ENCODE assay signal across 8 cellular contexts in genomic region chr19:2976609-2977000, GRCh38. TPM values are rescaled to one million over a fixed set of nuclear protein-coding genes. Genes with fewer than 3 reads are reported as not detected.
DNase-seq lines count a peak whose midpoint lies in the region; ATAC-seq and TF ChIP-seq lines count a peak whose summit lies in the region.

No MANE protein-coding gene starts in this region.

- H3K9me3 ChIP-seq in AG04450 (ENCODE audit: control insufficient read depth, insufficient read depth, low read length) (no peaks in the 10 kb centered on the region), HCT116 (ENCODE audit: control insufficient read depth in 1 of 2, insufficient read depth in 1 of 2, low read depth in 1 of 2, low read length in 2 of 2) (no peaks in the 10 kb centered on the region), mucosa of stomach (ENCODE audit: control insufficient read depth, low read length) (no peaks in the 10 kb centered on the region)

- H3K4me1 ChIP-seq in HCT116 (ENCODE audit: control insufficient read depth in 1 of 2, insufficient read depth in 2 of 2, low read length in 2 of 2) (peaks cover 17 to 28% of the 10 kb centered on the region in 2 experiments), mucosa of stomach (ENCODE audit: control insufficient read depth, insufficient read depth, low read length) (peaks cover 17% of the 10 kb centered on the region)

- peak overlapping the region; percentile 58 for H3K9ac ChIP-seq in HCT116 (ENCODE audit: low read length)
- peak overlapping the region; percentile 65 for H3K9ac ChIP-seq in mucosa of stomach (ENCODE audit: low read length)

- no peaks in the 10 kb centered on the region for H3K79me2 ChIP-seq in HCT116 (ENCODE audit: insufficient read depth, low read length)

- RAD21 ChIA-PET in HCT116 (lab: Charles Lee; ENCODE audit: low non-redundant PET in 1 of 2, low total read pairs in 2 of 2, uncharacterized antibody in 2 of 2, unreplicated experiment in 2 of 2) = interaction anchor here in 1 of 2 experiments (0.7 to 1.1 kb wide), 2 partner anchors 59 to 201 kb away, joined by 3 to 5 read pairs; no protein-coding TSS in a partner anchor

- H3K36me3 ChIP-seq in HCT116 (ENCODE audit: control insufficient read depth in 1 of 2, insufficient read depth in 2 of 2, low read length in 2 of 2) (no peaks in the 10 kb centered on the region), brain microvascular endothelial cell (replicated peaks) (no peaks in the 10 kb centered on the region), mucosa of stomach (ENCODE audit: control insufficient read depth, insufficient read depth, low read length) (no peaks in the 10 kb centered on the region)

- in situ Hi-C loops in brain microvascular endothelial cell (cut with HindIII; ENCODE audit: low pct_ligation_motif_present, low sequenced_read_pairs) = no loop called here

- H2AFZ ChIP-seq in HCT116 (ENCODE audit: low read depth, low read length, poor library complexity, severe bottlenecking) = no peak overlapping the region

- H3K4me3 ChIP-seq in AG04450 (ENCODE audit: low read depth, low read length) (peak overlapping the region; percentile 66), HCT116 (replicated peaks in 1 of 2; ENCODE audit: low read depth in 1 of 2, low read length in 2 of 2) (peak overlapping the region; percentile 63 to 67), brain microvascular endothelial cell (ENCODE audit: low read depth, low read length) (peak overlapping the region; percentile 53), mucosa of stomach (ENCODE audit: low read length) (peak overlapping the region; percentile 60)

- no peaks in the 10 kb centered on the region for H3K9me2 ChIP-seq in HCT116 (ENCODE audit: insufficient read depth)

- TF ChIP-seq POLR2A in HCT116 (IDR thresholded peaks at IDR 0.05; ENCODE audit: borderline replicate concordance, extremely low read depth, insufficient read depth, insufficient read length) (no peak), GM18505 (IDR thresholded peaks at IDR 0.05; ENCODE audit: borderline replicate concordance, extremely low read depth, insufficient read depth, insufficient read length) (no peak)

- no TSS peak for BruUV-seq in HCT116 (replicated peaks; lab: Mats Ljungman, UMichigan)

- DNase-seq in AG04450 (ENCODE audit: low read depth, low spot score) (no peak), HCT116 (ENCODE audit: low read depth, low spot score) (no peak), brain microvascular endothelial cell (no peak), Ammon's horn (ENCODE audit: low spot score) (no peak)

- TF ChIP-seq CTCF in AG04450 (IDR thresholded peaks at IDR 0.05; ENCODE audit: low read depth, low read length) (no peak), HCT116 (IDR thresholded peaks at IDR 0.05 in 2 of 3, conservative IDR thresholded peaks at IDR 0.05 in 1 of 3; ENCODE audit: borderline replicate concordance in 1 of 3, insufficient read depth in 1 of 3, low read depth in 2 of 3, low read length in 2 of 3) (no peak), brain microvascular endothelial cell (IDR thresholded peaks at IDR 0.05; ENCODE audit: low read depth, low read length, missing control alignments) (no peak)

- H4K20me1 ChIP-seq in HCT116 (ENCODE audit: insufficient read depth) = no peaks in the 10 kb centered on the region

- H3K27me3 ChIP-seq in AG04450 (ENCODE audit: control insufficient read depth, insufficient read depth, low read length) (no peaks in the 10 kb centered on the region), HCT116 (ENCODE audit: insufficient read depth, low read length) (no peaks in the 10 kb centered on the region), brain microvascular endothelial cell (replicated peaks) (no peaks in the 10 kb centered on the region), mucosa of stomach (ENCODE audit: control insufficient read depth, insufficient read depth, low read length) (peaks cover 4% of the 10 kb centered on the region)

- ATAC-seq in HCT116 (no peak), GM18519 (IDR thresholded peaks at IDR 0.05; ENCODE audit: low FRiP score, unreplicated experiment) (no peak), HG02588 (IDR thresholded peaks at IDR 0.05; ENCODE audit: unreplicated experiment) (no peak), GM18505 (IDR thresholded peaks at IDR 0.05; ENCODE audit: unreplicated experiment) (no peak)

- POLR2A ChIA-PET in AG04450 (lab: Yijun Ruan, JAX) (interaction anchor here (0.5 to 1.6 kb wide), 2 partner anchors 59 to 1244 kb away, joined by 3 to 9 read pairs; no protein-coding TSS in a partner anchor), HCT116 (lab: Charles Lee) (interaction anchor here (1.0 to 1.9 kb wide), 4 partner anchors 12 to 299 kb away, joined by 3 to 7 read pairs (median 5); no protein-coding TSS in a partner anchor)

- CTCF ChIA-PET in AG04450 (lab: Charles Lee) = interaction anchor here (1.0 to 1.6 kb wide), 4 partner anchors 9 to 127 kb away, joined by 3 to 5 read pairs (median 4); no protein-coding TSS in a partner anchor
- CTCF ChIA-PET in HCT116 (lab: Charles Lee) = interaction anchor here (1.2 to 1.5 kb wide), 3 partner anchors 14 to 127 kb away, joined by 3 to 8 read pairs (median 6); no protein-coding TSS in a partner anchor

- no peak overlapping the region for H3K27ac ChIP-seq in AG04450 (ENCODE audit: low read depth, low read length)
- no peak overlapping the region; the same call in 1 of the 2 replicates for H3K27ac ChIP-seq in HCT116 (ENCODE audit: low read depth, low read length)
- H3K27ac ChIP-seq in brain microvascular endothelial cell = no peak overlapping the region

- peak overlapping the region; percentile 99 for H3K4me2 ChIP-seq in HCT116 (ENCODE audit: low read length)

- TF ChIP-seq RAD21 in HCT116 (IDR thresholded peaks at IDR 0.05; ENCODE audit: low read depth) = no peak

- intact Hi-C loops in HCT116 (cut with micrococcal nuclease) = no loop called here

TF ChIP-seq in HCT116, 20 proteins besides CTCF, POLR2A, EP300 and RAD21:
- TF ChIP-seq JUND (IDR thresholded peaks at IDR 0.05) (no peak), ZFX (IDR thresholded peaks at IDR 0.05) (no peak), EZH2phosphoT487 (IDR thresholded peaks at IDR 0.05; ENCODE audit: borderline replicate concordance) (no peak), EZH2 (IDR thresholded peaks at IDR 0.05) (no peak), SRF (IDR thresholded peaks at IDR 0.05; ENCODE audit: low read depth) (no peak), EGR1 (IDR thresholded peaks at IDR 0.05; ENCODE audit: low read depth) (no peak), ZNF274 (IDR thresholded peaks at IDR 0.05; ENCODE audit: low read depth, low read length) (no peak), POLR2AphosphoS5 (IDR thresholded peaks at IDR 0.05; ENCODE audit: low read depth, low read length) (no peak), ATF3 (IDR thresholded peaks at IDR 0.05) (no peak), CBX3 (IDR thresholded peaks at IDR 0.05; ENCODE audit: low read depth) (no peak), SIN3A (IDR thresholded peaks at IDR 0.05; ENCODE audit: low read depth) (no peak), FOSL1 (IDR thresholded peaks at IDR 0.05; ENCODE audit: low read depth) (no peak), YY1 (IDR thresholded peaks at IDR 0.05; ENCODE audit: extremely low read depth, insufficient replicate concordance, low read depth, low read length) (no peak), ZBTB33 (IDR thresholded peaks at IDR 0.05; ENCODE audit: extremely low read depth, insufficient replicate concordance, low read length) (no peak)
TF ChIP-seq in HCT116: peak in this region for 0.

RNA-seq across cellular contexts. Expression of gene TLE6, which starts 0.8 kb away (rescaled TPM):
- 0.51 and 0.72 TPM in 2 replicates for polyA plus RNA-seq in AG04450 (2011; rRNA removed)
- 0.41 and 0.52 TPM in 2 replicates for polyA minus RNA-seq in AG04450 (2011; rRNA and poly(A)+ RNA removed)
- total RNA-seq in HCT116 (2021; ENCODE audit: unreplicated experiment) = 10.9 TPM
- 12.5 and 15.2 TPM in 2 replicates for polyA plus RNA-seq in HCT116 (2012)

RNA-seq across cellular contexts. Expression of gene ZNF77, which starts 31.8 kb away (rescaled TPM):
- 3.6 TPM in 2 replicates for polyA plus RNA-seq in AG04450 (2011; rRNA removed)
- polyA minus RNA-seq in AG04450 (2011; rRNA and poly(A)+ RNA removed) = 4.6 and 5.3 TPM in 2 replicates
- 5.9 TPM for total RNA-seq in HCT116 (2021; ENCODE audit: unreplicated experiment)
- 7.2 and 7.6 TPM in 2 replicates for polyA plus RNA-seq in HCT116 (2012)

RNA-seq across cellular contexts. Expression of gene TLE2, which starts 52.5 kb away (rescaled TPM):
- polyA plus RNA-seq in AG04450 (2011; rRNA removed) = 0.47 and 0.82 TPM in 2 replicates
- polyA minus RNA-seq in AG04450 (2011; rRNA and poly(A)+ RNA removed) = 0.30 and 0.60 TPM in 2 replicates
- total RNA-seq in HCT116 (2021; ENCODE audit: unreplicated experiment) = 35.6 TPM
- polyA plus RNA-seq in HCT116 (2012) = 41.3 and 49.3 TPM in 2 replicates
